Comparison of ENCODE assay signal across 8 cellular contexts in the genomic region with DNA sequence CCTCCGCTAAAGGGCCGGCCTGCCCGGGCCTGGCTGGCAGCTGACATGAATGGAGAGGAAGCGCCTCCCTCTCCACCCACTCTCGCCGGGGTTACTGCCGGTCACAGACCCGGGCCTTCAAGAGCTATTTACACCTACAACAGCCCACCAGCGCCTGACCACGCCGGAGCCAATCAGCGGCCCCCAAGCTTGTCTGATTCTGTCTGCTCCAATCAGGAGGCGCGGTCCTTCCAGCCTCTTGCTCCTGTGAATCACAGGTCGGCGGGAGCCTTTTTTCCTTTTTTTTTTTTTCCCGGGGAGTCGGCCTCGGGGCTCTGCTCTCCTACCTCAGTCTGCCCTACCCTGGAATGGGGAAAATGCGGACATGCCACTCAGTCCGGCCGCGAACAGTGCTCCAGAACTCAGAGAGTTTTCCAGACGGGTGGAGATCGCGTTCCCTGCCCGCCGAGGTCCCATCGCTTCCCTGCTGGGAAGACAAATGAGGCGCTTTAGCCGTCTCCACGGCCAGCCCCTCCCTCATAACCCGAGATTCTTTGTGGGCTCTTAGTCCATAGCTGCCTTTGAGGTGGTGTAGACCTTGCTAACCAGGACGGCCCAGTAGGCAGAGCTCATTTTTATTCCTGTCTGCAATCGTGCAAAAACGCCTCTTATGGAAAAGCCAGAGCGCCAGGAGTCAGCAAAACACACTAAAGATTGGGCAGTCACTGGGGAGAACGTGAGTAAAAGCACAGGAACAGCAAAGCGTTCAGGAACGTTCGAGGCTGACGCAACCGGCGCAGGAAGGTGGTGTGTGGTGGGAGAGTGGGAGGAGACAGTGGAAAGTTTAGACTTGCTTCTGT. TPM values are rescaled to one million over a fixed set of nuclear protein-coding genes. Genes with fewer than 3 reads are reported as not detected.
DNase-seq lines count a peak whose midpoint lies in the region; ATAC-seq and TF ChIP-seq lines count a peak whose summit lies in the region.

No MANE protein-coding gene starts in this region.

- intact Hi-C loops in CD4-positive, alpha-beta memory T cell (cut with micrococcal nuclease), result loop anchor here (1.0 to 5.0 kb wide), 3 partner anchors 26 to 60 kb away; a partner anchor contains a TSS
- intact Hi-C loops in activated CD4-positive, alpha-beta memory T cell treated with anti-CD3 and anti-CD28 coated beads for 36 hours (cut with micrococcal nuclease), result loop anchor here (1.0 to 5.0 kb wide), 8 partner anchors 18 to 941 kb away; a partner anchor contains a TSS
- intact Hi-C loops in lower leg skin (cut with DNase I; ENCODE audit: low total_unique reads), result no loop called here

- H3K36me3 ChIP-seq in CD4-positive, alpha-beta memory T cell (ENCODE audit: insufficient read depth, low read length), result no peaks in the 10 kb centered on the region
- no peaks in the 10 kb centered on the region for H3K36me3 ChIP-seq in ectodermal cell (ENCODE audit: control insufficient read depth, insufficient read depth, low read length)

- peaks cover 45% of the 10 kb centered on the region for H3K4me1 ChIP-seq in CD4-positive, alpha-beta memory T cell (ENCODE audit: insufficient read depth, low read length)
- peaks cover 35% of the 10 kb centered on the region for H3K4me1 ChIP-seq in ectodermal cell (ENCODE audit: control insufficient read depth, insufficient read depth, low read length)

- peak overlapping the region; percentile 49 for H3K27ac ChIP-seq in CD4-positive, alpha-beta memory T cell (ENCODE audit: low read depth, low read length)
- peak overlapping the region; percentile 96 for H3K27ac ChIP-seq in ectodermal cell (ENCODE audit: insufficient read depth, low read depth, low read length, poor library complexity, severe bottlenecking)

- peak overlapping the region; percentile 76 to 85 for H3K4me3 ChIP-seq in CD4-positive, alpha-beta memory T cell (ENCODE audit: low read length in 2 of 2)
- peak overlapping the region; percentile 47 for H3K4me3 ChIP-seq in ectodermal cell (ENCODE audit: insufficient read depth, low read depth, low read length)
- H3K4me3 ChIP-seq in lower leg skin (ENCODE audit: low read depth, poor library complexity, severe bottlenecking), result peak overlapping the region; percentile 28

- H3K4me3 Mint-ChIP-seq in CD4-positive, alpha-beta memory T cell, result no peak overlapping the region
- H3K4me3 Mint-ChIP-seq in activated CD4-positive, alpha-beta memory T cell treated with anti-CD3 and anti-CD28 coated beads for 36 hours, result no peak overlapping the region

- 0% methylated on average over 44 of the region's 44 CpGs for WGBS in ectodermal cell, 2 experiments
- WGBS in lower leg skin, 2 donors, result 0% methylated on average over 43 to 44 of the region's 44 CpGs

- no peak overlapping the region for H3K27ac Mint-ChIP-seq in CD4-positive, alpha-beta memory T cell
- no peak overlapping the region for H3K27ac Mint-ChIP-seq in activated CD4-positive, alpha-beta memory T cell treated with anti-CD3 and anti-CD28 coated beads for 36 hours

- no peaks in the 10 kb centered on the region for H3K27me3 Mint-ChIP-seq in CD4-positive, alpha-beta memory T cell
- H3K27me3 Mint-ChIP-seq in activated CD4-positive, alpha-beta memory T cell treated with anti-CD3 and anti-CD28 coated beads for 36 hours, result no peaks in the 10 kb centered on the region

- H3K4me1 Mint-ChIP-seq in CD4-positive, alpha-beta memory T cell, result peaks cover 16 to 24% (median 18%) of the 10 kb centered on the region in 4 donors
- peaks cover 35% of the 10 kb centered on the region for H3K4me1 Mint-ChIP-seq in activated CD4-positive, alpha-beta memory T cell treated with anti-CD3 and anti-CD28 coated beads for 36 hours (ENCODE audit: low read depth)

- CTCF ChIA-PET in CD4-positive, alpha-beta memory T cell (lab: Charles Lee; ENCODE audit: partially characterized antibody), result interaction anchor here (0.9 to 1.9 kb wide), 6 partner anchors 19 to 145 kb away, joined by 3 to 7 read pairs (median 4); no protein-coding TSS in a partner anchor
- CTCF ChIA-PET in activated CD4-positive, alpha-beta memory T cell treated with anti-CD3 and anti-CD28 coated beads for 36 hours (lab: Charles Lee), result interaction anchor here (0.8 to 1.7 kb wide), 6 partner anchors 26 to 145 kb away, joined by 3 to 7 read pairs (median 6); a partner anchor contains a TSS

- H3K36me3 Mint-ChIP-seq in CD4-positive, alpha-beta memory T cell, result no peaks in the 10 kb centered on the region
- no peaks in the 10 kb centered on the region for H3K36me3 Mint-ChIP-seq in activated CD4-positive, alpha-beta memory T cell treated with anti-CD3 and anti-CD28 coated beads for 36 hours

- ATAC-seq in GM19452 (IDR thresholded peaks at IDR 0.05; ENCODE audit: unreplicated experiment) (peak; percentile 90), HG03571 (IDR thresholded peaks at IDR 0.05; ENCODE audit: unreplicated experiment) (peak; percentile 93)

- no peak for TF ChIP-seq POLR2A in lower leg skin (IDR thresholded peaks at IDR 0.05)

- POLR2A ChIA-PET in CD4-positive, alpha-beta memory T cell (lab: Charles Lee; ENCODE audit: partially characterized antibody), result interaction anchor here (0.9 to 1.8 kb wide), 2 partner anchors 22 to 26 kb away, joined by 3 to 5 read pairs; a partner anchor contains a TSS
- POLR2A ChIA-PET in activated CD4-positive, alpha-beta memory T cell treated with anti-CD3 and anti-CD28 coated beads for 36 hours (lab: Charles Lee), result interaction anchor here (0.5 to 4.5 kb wide), 11 partner anchors 9 to 1444 kb away, joined by 3 to 74 read pairs (median 4); a partner anchor contains a TSS

- H3K9me3 Mint-ChIP-seq in CD4-positive, alpha-beta memory T cell, result no peaks in the 10 kb centered on the region
- H3K9me3 Mint-ChIP-seq in activated CD4-positive, alpha-beta memory T cell treated with anti-CD3 and anti-CD28 coated beads for 36 hours, result no peaks in the 10 kb centered on the region

- H3K9me3 ChIP-seq in CD4-positive, alpha-beta memory T cell (ENCODE audit: control insufficient read depth in 1 of 2, low read length in 2 of 2), result no peaks in the 10 kb centered on the region
- no peaks in the 10 kb centered on the region for H3K9me3 ChIP-seq in ectodermal cell (ENCODE audit: control insufficient read depth, low read length)

- TF ChIP-seq CTCF in lower leg skin (IDR thresholded peaks at IDR 0.05), result peak in 1 of 3 donors; percentile 15

- H3K27me3 ChIP-seq in CD4-positive, alpha-beta memory T cell (ENCODE audit: insufficient read depth, low read length), result no peaks in the 10 kb centered on the region
- H3K27me3 ChIP-seq in ectodermal cell (ENCODE audit: control insufficient read depth, insufficient read depth, low read length, poor library complexity, severe bottlenecking), result no peaks in the 10 kb centered on the region

- DNase-seq in CD4-positive, alpha-beta memory T cell, result peak; percentile 60 to 88 (median 72)
- peak; percentile 90 for DNase-seq in NCI-H774 (lab: John Stamatoyannopoulos, UW)
- peak; percentile 99 for DNase-seq in activated CD4-positive, alpha-beta memory T cell treated with anti-CD3 and anti-CD28 coated beads for 36 hours
- peak; percentile 96 to 99 for DNase-seq in lower leg skin (ENCODE audit: low spot score in 2 of 2)
- DNase-seq in stimulated activated CD4-positive, alpha-beta T cell treated with anti-CD3 and anti-CD28 coated beads, Interleukin-4, amount 100 ng/mL, for 4 hours, result peak; percentile 80 to 85

RNA-seq across cellular contexts. Expression of a gene that starts 26.5 kb away (rescaled TPM):
- under 1 TPM; 0.61 to 1.00 TPM for total RNA-seq in CD4-positive, alpha-beta memory T cell
- polyA plus RNA-seq in CD4-positive, alpha-beta memory T cell, result 1 to 10 TPM in 1 of 2 donors, under 1 TPM in 1; 0.77 to 1.4 TPM
- total RNA-seq in activated CD4-positive, alpha-beta memory T cell treated with anti-CD3 and anti-CD28 coated beads for 36 hours, result 100 to 1,000 TPM; 156 to 158 TPM
- polyA plus RNA-seq in ectodermal cell (2013, experiment 1 of 4), result 427 TPM
- polyA plus RNA-seq in ectodermal cell (2013, experiment 2 of 4), result 394 TPM
- polyA plus RNA-seq in ectodermal cell (2013, experiment 3 of 4), result 204 TPM
- polyA plus RNA-seq in ectodermal cell (2013, experiment 4 of 4), result 220 TPM
- 10 to 100 TPM; 23.8 to 56.7 (median 32.3) TPM for total RNA-seq in lower leg skin

RNA-seq across cellular contexts. Expression of a gene that starts 43.5 kb away (rescaled TPM):
- total RNA-seq in CD4-positive, alpha-beta memory T cell, result not detected
- polyA plus RNA-seq in CD4-positive, alpha-beta memory T cell, result not detected
- not detected for total RNA-seq in activated CD4-positive, alpha-beta memory T cell treated with anti-CD3 and anti-CD28 coated beads for 36 hours
- polyA plus RNA-seq in ectodermal cell (2013, experiment 1 of 4), result not detected
- not detected for polyA plus RNA-seq in ectodermal cell (2013, experiment 2 of 4)
- polyA plus RNA-seq in ectodermal cell (2013, experiment 3 of 4), result not detected
- polyA plus RNA-seq in ectodermal cell (2013, experiment 4 of 4), result not detected
- not detected for total RNA-seq in lower leg skin

Comparison
In these comparisons a context has a peak if more than half of its experiments do, and no peak if none do; other contexts are left out.
1. Peak in every context shown above with its lines: DNase-seq, ATAC-seq, H3K4me3 ChIP-seq and H3K27ac ChIP-seq.
2. H3K4me3 ChIP-seq: peak in every context shown above with its lines; median percentile 80 in CD4-positive, alpha-beta memory T cell; 47 in ectodermal cell; 28 in lower leg skin.
3. RNA of a gene that starts 26.5 kb away (total RNA-seq): 156 to 158 TPM in activated CD4-positive, alpha-beta memory T cell treated with anti-CD3 and anti-CD28 coated beads for 36 hours and 23.8 to 56.7 TPM in lower leg skin; 0.61 to 1.00 TPM in CD4-positive, alpha-beta memory T cell; every median in the first group is over 10 times any median in the second.